In the genomic region with DNA sequence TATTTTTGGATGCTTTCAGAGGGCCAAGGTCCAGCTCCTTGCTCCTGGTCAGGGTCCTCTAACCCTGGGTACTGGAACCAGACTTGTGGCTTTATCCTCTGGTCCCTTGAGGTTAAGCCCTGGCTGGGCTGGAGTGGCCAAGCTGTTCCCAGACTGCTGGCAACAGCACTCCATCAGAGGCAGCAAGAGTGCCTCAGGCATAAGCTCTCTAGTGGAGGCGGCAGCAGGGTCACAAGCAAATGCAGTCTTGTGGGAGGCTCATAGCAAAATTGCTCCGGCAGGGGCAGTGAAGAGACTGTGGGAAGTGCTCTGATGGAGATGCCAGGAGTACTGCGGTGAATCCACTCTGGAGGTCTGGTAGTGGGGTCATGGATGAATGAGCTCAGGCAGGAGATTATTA, we compare ENCODE assay signal across 20 cellular contexts.
A peak's percentile ranks its signal among the peaks of the same experiment; 100 is the strongest.
DNase-seq lines count a peak whose midpoint lies in the region; ATAC-seq and TF ChIP-seq lines count a peak whose summit lies in the region.
"Had no signal": no experiment of that assay in that cellular context is flagged by ENCODE, and none has a peak within 500 bp of the region (broad histone marks: within the 10 kb centered on the region; RNA-seq: fewer than 3 reads in every experiment).

No MANE protein-coding gene starts in this region.

- peaks cover 16% of the 10 kb centered on the region for H3K9me3 Mint-ChIP-seq in activated CD8-positive, alpha-beta T cell treated with anti-CD3 and anti-CD28 coated beads, Interleukin-2, amount 10 ng/mL, durations not matched to agents 7 days and 5 days (ENCODE audit: insufficient read depth)
- H3K9me3 Mint-ChIP-seq in activated CD8-positive, alpha-beta T cell treated with anti-CD3 and anti-CD28 coated beads for 36 hours, result peaks cover 11% of the 10 kb centered on the region
- H3K9me3 Mint-ChIP-seq in glutamatergic neuron (ENCODE audit: unreplicated experiment), result peaks cover 4% of the 10 kb centered on the region

- H3K27me3 ChIP-seq in gastrocnemius medialis, result no peaks in the 10 kb centered on the region

- TF ChIP-seq CTCF in activated CD8-positive, alpha-beta T cell treated with anti-CD3 and anti-CD28 coated beads for 36 hours (IDR thresholded peaks at IDR 0.05), result no peak
- TF ChIP-seq CTCF in glutamatergic neuron (IDR thresholded peaks at IDR 0.05; ENCODE audit: partially characterized antibody, unreplicated experiment) (no peak), gastrocnemius medialis (IDR thresholded peaks at IDR 0.05 in 4 of 5, conservative IDR thresholded peaks at IDR 0.05 in 1 of 5) (no peak)

- H3K4me1 ChIP-seq in gastrocnemius medialis, result peaks cover 0 to 11% of the 10 kb centered on the region in 2 donors

- TF ChIP-seq POLR2A in gastrocnemius medialis (IDR thresholded peaks at IDR 0.05), result no peak

- no peaks in the 10 kb centered on the region for H3K4me1 Mint-ChIP-seq in activated CD8-positive, alpha-beta T cell treated with anti-CD3 and anti-CD28 coated beads, Interleukin-2, amount 10 ng/mL, durations not matched to agents 7 days and 5 days (ENCODE audit: low read depth)
- no peaks in the 10 kb centered on the region for H3K4me1 Mint-ChIP-seq in activated CD8-positive, alpha-beta T cell treated with anti-CD3 and anti-CD28 coated beads for 36 hours (ENCODE audit: low read depth)
- peaks cover 3% of the 10 kb centered on the region for H3K4me1 Mint-ChIP-seq in glutamatergic neuron (ENCODE audit: low read depth, unreplicated experiment)
- H3K4me1 Mint-ChIP-seq: B cell; CD4-positive, CD25-positive, alpha-beta regulatory T cell had no signal

- intact Hi-C loops in activated CD8-positive, alpha-beta T cell treated with anti-CD3 and anti-CD28 coated beads for 36 hours (cut with micrococcal nuclease), result no loop called here
- intact Hi-C loops in gastrocnemius medialis (cut with DNase I; ENCODE audit: low total_unique reads), result no loop called here

- no peak overlapping the region for H3K4me3 ChIP-seq in gastrocnemius medialis

- H3K36me3 Mint-ChIP-seq in activated CD8-positive, alpha-beta T cell treated with anti-CD3 and anti-CD28 coated beads, Interleukin-2, amount 10 ng/mL, durations not matched to agents 7 days and 5 days (ENCODE audit: low read depth), result no peaks in the 10 kb centered on the region
- H3K36me3 Mint-ChIP-seq in activated CD8-positive, alpha-beta T cell treated with anti-CD3 and anti-CD28 coated beads for 36 hours (ENCODE audit: low read depth), result no peaks in the 10 kb centered on the region
- H3K36me3 Mint-ChIP-seq in glutamatergic neuron (ENCODE audit: unreplicated experiment), result peaks cover 7% of the 10 kb centered on the region
- H3K36me3 Mint-ChIP-seq: CD4-positive, CD25-positive, alpha-beta regulatory T cell had no signal

- peaks cover 38% of the 10 kb centered on the region for H3K27me3 Mint-ChIP-seq in activated CD8-positive, alpha-beta T cell treated with anti-CD3 and anti-CD28 coated beads, Interleukin-2, amount 10 ng/mL, durations not matched to agents 7 days and 5 days (ENCODE audit: low read depth)
- peaks cover 36% of the 10 kb centered on the region for H3K27me3 Mint-ChIP-seq in activated CD8-positive, alpha-beta T cell treated with anti-CD3 and anti-CD28 coated beads for 36 hours
- H3K27me3 Mint-ChIP-seq in glutamatergic neuron (ENCODE audit: unreplicated experiment), result no peaks in the 10 kb centered on the region

- ATAC-seq in activated CD8-positive, alpha-beta T cell treated with anti-CD3 and anti-CD28 coated beads, Interleukin-2, amount 10 ng/mL, durations not matched to agents 7 days and 5 days, result no peak
- ATAC-seq in activated CD8-positive, alpha-beta T cell treated with anti-CD3 and anti-CD28 coated beads for 36 hours, result no peak
- ATAC-seq in gastrocnemius medialis, result peak; percentile 41 to 45
- ATAC-seq: PC-3 had no signal

- peaks cover 0 to 4% (median 0%) of the 10 kb centered on the region in 3 donors for H3K9me3 ChIP-seq in gastrocnemius medialis

- POLR2A ChIA-PET in activated CD8-positive, alpha-beta T cell treated with anti-CD3 and anti-CD28 coated beads, Interleukin-2, amount 10 ng/mL, durations not matched to agents 7 days and 5 days (lab: Charles Lee), result no interaction called here
- POLR2A ChIA-PET in activated CD8-positive, alpha-beta T cell treated with anti-CD3 and anti-CD28 coated beads for 36 hours (lab: Charles Lee), result no interaction called here

- no peaks in the 10 kb centered on the region for H3K36me3 ChIP-seq in gastrocnemius medialis

- DNase-seq in activated CD8-positive, alpha-beta T cell treated with anti-CD3 and anti-CD28 coated beads, Interleukin-2, amount 10 ng/mL, durations not matched to agents 7 days and 5 days, result peak; percentile 6
- no peak for DNase-seq in activated CD8-positive, alpha-beta T cell treated with anti-CD3 and anti-CD28 coated beads for 36 hours
- DNase-seq in EH (ENCODE audit: low read depth) (peak; percentile 22), glutamatergic neuron (peak; percentile 54), gastrocnemius medialis (no peak), NCI-H226 (no peak), HUDEP-2 (lab: John Stamatoyannopoulos, UW; ENCODE audit: unreplicated experiment in 76 of 76) (no peak), NCI-H2196 treated with DMSO at 0.1 percent for 48 hours (lab: John Stamatoyannopoulos, UW; ENCODE audit: unreplicated experiment) (no peak)
- DNase-seq: CD4-positive, CD25-positive, alpha-beta regulatory T cell; COR-L47; DMS 273 treated with DMSO at 0.1 percent for 48 hours; DND-41; IMR-90; NCI-H1417 treated with DMSO at 0.1 percent for 48 hours; NCI-H187 treated with DMSO at 0.1 percent for 48 hours; NCI-H345; NCI-H524 treated with DMSO at 0.1 percent for 48 hours; PC-3; RPMI8226 had no signal

- no peak overlapping the region for H3K27ac Mint-ChIP-seq in activated CD8-positive, alpha-beta T cell treated with anti-CD3 and anti-CD28 coated beads, Interleukin-2, amount 10 ng/mL, durations not matched to agents 7 days and 5 days
- no peak overlapping the region for H3K27ac Mint-ChIP-seq in activated CD8-positive, alpha-beta T cell treated with anti-CD3 and anti-CD28 coated beads for 36 hours
- no peak overlapping the region for H3K27ac Mint-ChIP-seq in glutamatergic neuron (ENCODE audit: unreplicated experiment)
- H3K27ac Mint-ChIP-seq: B cell; CD4-positive, CD25-positive, alpha-beta regulatory T cell had no signal

- in situ Hi-C loops in gastrocnemius medialis (cut with MboI; ENCODE audit: low sequenced_read_pairs in 4 of 4), result no loop called here

- CTCF ChIA-PET in activated CD8-positive, alpha-beta T cell treated with anti-CD3 and anti-CD28 coated beads, Interleukin-2, amount 10 ng/mL, durations not matched to agents 7 days and 5 days (lab: Charles Lee), result no interaction called here
- CTCF ChIA-PET in activated CD8-positive, alpha-beta T cell treated with anti-CD3 and anti-CD28 coated beads for 36 hours (lab: Charles Lee), result no interaction called here

- H3K27ac ChIP-seq in gastrocnemius medialis, result peak overlapping the region in 1 of 4 donors; percentile 16

- no peak overlapping the region for H3K4me3 Mint-ChIP-seq in activated CD8-positive, alpha-beta T cell treated with anti-CD3 and anti-CD28 coated beads, Interleukin-2, amount 10 ng/mL, durations not matched to agents 7 days and 5 days
- H3K4me3 Mint-ChIP-seq in activated CD8-positive, alpha-beta T cell treated with anti-CD3 and anti-CD28 coated beads for 36 hours, result no peak overlapping the region
- no peak overlapping the region for H3K4me3 Mint-ChIP-seq in glutamatergic neuron (ENCODE audit: unreplicated experiment)
- H3K4me3 Mint-ChIP-seq: B cell; CD4-positive, CD25-positive, alpha-beta regulatory T cell had no signal

Comparison
In these comparisons a context has a peak if more than half of its experiments do, and no peak if none do; other contexts are left out.
1. DNase-seq: peak in activated CD8-positive, alpha-beta T cell treated with anti-CD3 and anti-CD28 coated beads, Interleukin-2, amount 10 ng/mL, durations not matched to agents 7 days and 5 days (single experiment), EH (single experiment) and glutamatergic neuron (single experiment); none in activated CD8-positive, alpha-beta T cell treated with anti-CD3 and anti-CD28 coated beads for 36 hours (single experiment), gastrocnemius medialis (0 of 2), NCI-H226 (single experiment), HUDEP-2 (0 of 76) and NCI-H2196 treated with DMSO at 0.1 percent for 48 hours (single experiment).
2. ATAC-seq: peak in gastrocnemius medialis (2 of 2); none in activated CD8-positive, alpha-beta T cell treated with anti-CD3 and anti-CD28 coated beads, Interleukin-2, amount 10 ng/mL, durations not matched to agents 7 days and 5 days (single experiment) and activated CD8-positive, alpha-beta T cell treated with anti-CD3 and anti-CD28 coated beads for 36 hours (single experiment).